ENCODE assay signal across 20 cellular contexts in genomic region chr9:37382982-37383357, GRCh38. TPM values are rescaled to one million over a fixed set of nuclear protein-coding genes. Genes with fewer than 3 reads are reported as not detected.
DNase-seq lines count a peak whose midpoint lies in the region; ATAC-seq and TF ChIP-seq lines count a peak whose summit lies in the region.
"Had no signal": no experiment of that assay in that cellular context is flagged by ENCODE, and none has a peak within 500 bp of the region (broad histone marks: within the 10 kb centered on the region; RNA-seq: fewer than 3 reads in every experiment).

No MANE protein-coding gene starts in this region.

- H3K9me3 Mint-ChIP-seq in activated naive CD8-positive, alpha-beta T cell treated with anti-CD3 and anti-CD28 coated beads, Interleukin-2, amount 50 U/mL, for 24 hours, result no peaks in the 10 kb centered on the region
- no peaks in the 10 kb centered on the region for H3K9me3 Mint-ChIP-seq in activated naive CD8-positive, alpha-beta T cell treated with anti-CD3 and anti-CD28 coated beads for 36 hours
- peaks cover 5% of the 10 kb centered on the region for H3K9me3 Mint-ChIP-seq in stimulated activated memory B cell treated with anti-CD40 and anti-IgM and Interleukin-4, amounts not matched to agents 10 μg/mL and 1 μg/mL and 100 μg/mL, for 72 hours
- H3K9me3 Mint-ChIP-seq: activated naive CD4-positive, alpha-beta T cell treated with anti-CD3 and anti-CD28 coated beads, Interleukin-2, amount 50 U/mL, for 72 hours had no signal

- H3F3A ChIP-seq in MM.1S (ENCODE audit: insufficient read depth, low read length), result no peaks in the 10 kb centered on the region

- ATAC-seq in activated naive CD8-positive, alpha-beta T cell treated with anti-CD3 and anti-CD28 coated beads, Interleukin-2, amount 50 U/mL, for 24 hours, result no peak
- ATAC-seq in GM21717 (IDR thresholded peaks at IDR 0.05; ENCODE audit: unreplicated experiment) (peak; percentile 18), HG03039 (IDR thresholded peaks at IDR 0.05; ENCODE audit: unreplicated experiment) (no peak)
- ATAC-seq in stimulated activated memory B cell treated with anti-CD40 and anti-IgM and Interleukin-4, amounts not matched to agents 10 μg/mL and 1 μg/mL and 100 μg/mL, for 72 hours, result peak; percentile 34
- ATAC-seq: activated naive CD4-positive, alpha-beta T cell treated with anti-CD3 and anti-CD28 coated beads, Interleukin-2, amount 50 U/mL, for 72 hours; esophagus mucosa had no signal

- H3K4me3 Mint-ChIP-seq in activated naive CD8-positive, alpha-beta T cell treated with anti-CD3 and anti-CD28 coated beads, Interleukin-2, amount 50 U/mL, for 24 hours, result no peak overlapping the region
- H3K4me3 Mint-ChIP-seq in activated naive CD8-positive, alpha-beta T cell treated with anti-CD3 and anti-CD28 coated beads for 36 hours, result no peak overlapping the region
- peak overlapping the region; percentile 70 for H3K4me3 Mint-ChIP-seq in stimulated activated memory B cell treated with anti-CD40 and anti-IgM and Interleukin-4, amounts not matched to agents 10 μg/mL and 1 μg/mL and 100 μg/mL, for 72 hours

- peaks cover 9% of the 10 kb centered on the region for H3K27me3 ChIP-seq in MM.1S (replicated peaks; ENCODE audit: insufficient read depth, low read length)
- H3K27me3 ChIP-seq in stomach, result no peaks in the 10 kb centered on the region
- H3K27me3 ChIP-seq: BE2C had no signal

- H4K20me1 ChIP-seq in MM.1S (ENCODE audit: insufficient read depth, low read length), result no peaks in the 10 kb centered on the region

- intact Hi-C loops in stomach (cut with DNase I; ENCODE audit: low total_unique reads), result no loop called here

- 0 out of 2 replicates have a peak overlapping the region, but pooled peaks have one; percentile 0 for H2AFZ ChIP-seq in MM.1S (ENCODE audit: low read length)

- H3K79me2 ChIP-seq in MM.1S (ENCODE audit: low read length), result no peaks in the 10 kb centered on the region

- no peaks in the 10 kb centered on the region for H3K36me3 Mint-ChIP-seq in activated naive CD8-positive, alpha-beta T cell treated with anti-CD3 and anti-CD28 coated beads, Interleukin-2, amount 50 U/mL, for 24 hours (ENCODE audit: low read depth)
- peaks cover 3% of the 10 kb centered on the region for H3K36me3 Mint-ChIP-seq in activated naive CD8-positive, alpha-beta T cell treated with anti-CD3 and anti-CD28 coated beads for 36 hours
- H3K36me3 Mint-ChIP-seq in stimulated activated memory B cell treated with anti-CD40 and anti-IgM and Interleukin-4, amounts not matched to agents 10 μg/mL and 1 μg/mL and 100 μg/mL, for 72 hours, result peaks cover 10% of the 10 kb centered on the region
- H3K36me3 Mint-ChIP-seq: activated naive CD4-positive, alpha-beta T cell treated with anti-CD3 and anti-CD28 coated beads, Interleukin-2, amount 50 U/mL, for 72 hours had no signal

- H3K9ac ChIP-seq in MM.1S (ENCODE audit: low read length), result no peak overlapping the region

- no peak overlapping the region for H3K27ac ChIP-seq in MM.1S (ENCODE audit: low read length)
- H3K27ac ChIP-seq in stomach, result no peak overlapping the region
- H3K27ac ChIP-seq: 22Rv1 had no signal

- H3K4me3 ChIP-seq in MM.1S (ENCODE audit: low read length), result no peak overlapping the region
- no peak overlapping the region for H3K4me3 ChIP-seq in stomach

- H3K9me2 ChIP-seq in MM.1S (replicated peaks; ENCODE audit: insufficient read depth, low read length), result no peaks in the 10 kb centered on the region

- H3K36me3 ChIP-seq in MM.1S (replicated peaks; ENCODE audit: insufficient read depth, low read length) (no peaks in the 10 kb centered on the region), stomach (no peaks in the 10 kb centered on the region)
- H3K36me3 ChIP-seq: BE2C had no signal

- peak overlapping the region; percentile 12 for H3K27ac Mint-ChIP-seq in activated naive CD8-positive, alpha-beta T cell treated with anti-CD3 and anti-CD28 coated beads, Interleukin-2, amount 50 U/mL, for 24 hours
- no peak overlapping the region for H3K27ac Mint-ChIP-seq in activated naive CD8-positive, alpha-beta T cell treated with anti-CD3 and anti-CD28 coated beads for 36 hours
- H3K27ac Mint-ChIP-seq in stimulated activated memory B cell treated with anti-CD40 and anti-IgM and Interleukin-4, amounts not matched to agents 10 μg/mL and 1 μg/mL and 100 μg/mL, for 72 hours, result peak overlapping the region; percentile 87
- H3K27ac Mint-ChIP-seq: activated naive CD4-positive, alpha-beta T cell treated with anti-CD3 and anti-CD28 coated beads, Interleukin-2, amount 50 U/mL, for 72 hours had no signal

- peaks cover 18% of the 10 kb centered on the region for H3K4me1 Mint-ChIP-seq in activated naive CD8-positive, alpha-beta T cell treated with anti-CD3 and anti-CD28 coated beads, Interleukin-2, amount 50 U/mL, for 24 hours
- H3K4me1 Mint-ChIP-seq in activated naive CD8-positive, alpha-beta T cell treated with anti-CD3 and anti-CD28 coated beads for 36 hours, result no peaks in the 10 kb centered on the region
- H3K4me1 Mint-ChIP-seq in stimulated activated memory B cell treated with anti-CD40 and anti-IgM and Interleukin-4, amounts not matched to agents 10 μg/mL and 1 μg/mL and 100 μg/mL, for 72 hours, result peaks cover 90% of the 10 kb centered on the region

- H3K4me1 ChIP-seq in MM.1S (ENCODE audit: low read length) (peaks cover 18% of the 10 kb centered on the region), stomach (no peaks in the 10 kb centered on the region)
- H3K4me1 ChIP-seq: BE2C had no signal

- no peak for TF ChIP-seq EP300 in stomach (IDR thresholded peaks at IDR 0.05)

- H3K4me2 ChIP-seq in MM.1S (ENCODE audit: low read depth, low read length), result peak overlapping the region; percentile 35

- H3K27me3 Mint-ChIP-seq in activated naive CD8-positive, alpha-beta T cell treated with anti-CD3 and anti-CD28 coated beads, Interleukin-2, amount 50 U/mL, for 24 hours, result peaks cover 2% of the 10 kb centered on the region
- H3K27me3 Mint-ChIP-seq in activated naive CD8-positive, alpha-beta T cell treated with anti-CD3 and anti-CD28 coated beads for 36 hours, result no peaks in the 10 kb centered on the region
- no peaks in the 10 kb centered on the region for H3K27me3 Mint-ChIP-seq in stimulated activated memory B cell treated with anti-CD40 and anti-IgM and Interleukin-4, amounts not matched to agents 10 μg/mL and 1 μg/mL and 100 μg/mL, for 72 hours

- DNase-seq in activated naive CD8-positive, alpha-beta T cell treated with anti-CD3 and anti-CD28 coated beads, Interleukin-2, amount 50 U/mL, for 24 hours, result no peak
- DNase-seq in activated naive CD8-positive, alpha-beta T cell treated with anti-CD3 and anti-CD28 coated beads for 36 hours, result no peak
- DNase-seq in MM.1S (no peak), NCI-H146 (lab: John Stamatoyannopoulos, UW) (no peak), stomach (no peak)
- DNase-seq: activated CD4-positive, alpha-beta T cell treated with anti-CD3 and anti-CD28 coated beads for 4 hours; BE2C; COR-L47; DND-41; hypothalamus; Kasumi-1; NCI-H1092 treated with DMSO at 0.1 percent for 48 hours; NCI-H510A treated with DMSO at 0.1 percent for 48 hours; stimulated activated CD4-positive, alpha-beta T cell treated with anti-CD3 and anti-CD28 coated beads, Interleukin-4, amount 100 ng/mL, for 4 hours had no signal

- WGBS in stomach, 5 donors, result 63 to 67% (median 65%) methylated on average over 5 of the region's 5 CpGs

- no peak for TF ChIP-seq POLR2A in stomach (IDR thresholded peaks at IDR 0.05)

- H3K9me3 ChIP-seq in MM.1S (replicated peaks; ENCODE audit: insufficient read depth, low read length) (no peaks in the 10 kb centered on the region), stomach (no peaks in the 10 kb centered on the region)
- H3K9me3 ChIP-seq: BE2C had no signal

- no peak for TF ChIP-seq CTCF in MM.1S (IDR thresholded peaks at IDR 0.05; ENCODE audit: low read length)
- no peak for TF ChIP-seq CTCF in stomach (IDR thresholded peaks at IDR 0.05)

RNA-seq across cellular contexts. Expression of gene GRHPR, which starts 39.5 kb away (rescaled TPM):
- 10 to 100 TPM; 79.5 to 82.0 TPM for total RNA-seq in activated naive CD8-positive, alpha-beta T cell treated with anti-CD3 and anti-CD28 coated beads for 36 hours
- total RNA-seq in stomach, result 100 to 1,000 TPM in 1 of 5 donors, 10 to 100 TPM in 4; 48.7 to 107 (median 76.8) TPM
- polyA plus RNA-seq in stomach, result 100 to 1,000 TPM in 1 of 3 donors, 10 to 100 TPM in 2; 76.3 to 111 (median 86.0) TPM

Comparison
In these comparisons a context has a peak if more than half of its experiments do, and no peak if none do; other contexts are left out.
1. ATAC-seq: peak in GM21717 (single experiment) and stimulated activated memory B cell treated with anti-CD40 and anti-IgM and Interleukin-4, amounts not matched to agents 10 μg/mL and 1 μg/mL and 100 μg/mL, for 72 hours (single experiment); none in activated naive CD8-positive, alpha-beta T cell treated with anti-CD3 and anti-CD28 coated beads, Interleukin-2, amount 50 U/mL, for 24 hours (single experiment) and HG03039 (single experiment).